8 cellular contexts compared by ENCODE assay signal in genomic region chr14:24006872-24007721, GRCh38. TPM values are rescaled to one million over a fixed set of nuclear protein-coding genes. Genes with fewer than 3 reads are reported as not detected.
DNase-seq lines count a peak whose midpoint lies in the region; ATAC-seq and TF ChIP-seq lines count a peak whose summit lies in the region.
"Not testable (repeated sequence)": the region's sequence is repeated elsewhere in the genome, so short reads cannot be mapped to it uniquely, and the experiment has no call there.

No MANE protein-coding gene starts in this region.

- not testable (repeated sequence) for H3K9me3 ChIP-seq in lower lobe of right lung

- H3K9me3 Mint-ChIP-seq in activated CD8-positive, alpha-beta T cell treated with anti-CD3 and anti-CD28 coated beads, Interleukin-2, amount 10 ng/mL, durations not matched to agents 7 days and 5 days (ENCODE audit: insufficient read depth); dendritic cell treated with granulocyte-macrophage colony-stimulating factor and Interleukin-4, amounts not matched to agents 40 ng/mL and 50 ng/mL, for 4 days: not testable (repeated sequence)

- H3K36me3 ChIP-seq in lower lobe of right lung: not testable (repeated sequence)

- H3K27me3 ChIP-seq in lower lobe of right lung (ENCODE audit: low read depth): not testable (repeated sequence)

- H3K27ac Mint-ChIP-seq in activated CD8-positive, alpha-beta T cell treated with anti-CD3 and anti-CD28 coated beads, Interleukin-2, amount 10 ng/mL, durations not matched to agents 7 days and 5 days: peak overlapping the region; percentile 73
- H3K27ac Mint-ChIP-seq in dendritic cell treated with granulocyte-macrophage colony-stimulating factor and Interleukin-4, amounts not matched to agents 40 ng/mL and 50 ng/mL, for 4 days: not testable (repeated sequence)

- POLR2A ChIA-PET in AG04449 (lab: Yijun Ruan, JAX): not testable (repeated sequence)
- POLR2A ChIA-PET in activated CD8-positive, alpha-beta T cell treated with anti-CD3 and anti-CD28 coated beads, Interleukin-2, amount 10 ng/mL, durations not matched to agents 7 days and 5 days (lab: Charles Lee): interaction anchor here (1.2 kb wide), 1 partner anchor 107 kb away, joined by 3 read pairs; the partner anchor contains the start of genes DCAF11 and NRL

- H3K27me3 Mint-ChIP-seq in activated CD8-positive, alpha-beta T cell treated with anti-CD3 and anti-CD28 coated beads, Interleukin-2, amount 10 ng/mL, durations not matched to agents 7 days and 5 days (ENCODE audit: low read depth); dendritic cell treated with granulocyte-macrophage colony-stimulating factor and Interleukin-4, amounts not matched to agents 40 ng/mL and 50 ng/mL, for 4 days: not testable (repeated sequence)

- not testable (repeated sequence) for H3K27ac ChIP-seq in lower lobe of right lung

- TF ChIP-seq CTCF in AG04449 (IDR thresholded peaks at IDR 0.05; ENCODE audit: insufficient read depth, low read length, missing control alignments); lower lobe of right lung (IDR thresholded peaks at IDR 0.05): not testable (repeated sequence)

- intact Hi-C loops in dendritic cell treated with granulocyte-macrophage colony-stimulating factor and Interleukin-4, amounts not matched to agents 40 ng/mL and 50 ng/mL, for 4 days (cut with micrococcal nuclease); lower lobe of right lung (cut with DNase I): not testable (repeated sequence)

- ATAC-seq in GM19324 (IDR thresholded peaks at IDR 0.05; ENCODE audit: low FRiP score, unreplicated experiment) (peak; percentile 86), HG03159 (IDR thresholded peaks at IDR 0.05; ENCODE audit: unreplicated experiment) (peak; percentile 68), lower lobe of right lung (peak; percentile 96 to 98)
- peak; percentile 96 for ATAC-seq in activated CD8-positive, alpha-beta T cell treated with anti-CD3 and anti-CD28 coated beads, Interleukin-2, amount 10 ng/mL, durations not matched to agents 7 days and 5 days

- peaks cover 14% of the 10 kb centered on the region for H3K36me3 Mint-ChIP-seq in activated CD8-positive, alpha-beta T cell treated with anti-CD3 and anti-CD28 coated beads, Interleukin-2, amount 10 ng/mL, durations not matched to agents 7 days and 5 days (ENCODE audit: low read depth)
- not testable (repeated sequence) for H3K36me3 Mint-ChIP-seq in dendritic cell treated with granulocyte-macrophage colony-stimulating factor and Interleukin-4, amounts not matched to agents 40 ng/mL and 50 ng/mL, for 4 days (ENCODE audit: low read depth)

- H3K4me1 ChIP-seq in lower lobe of right lung: not testable (repeated sequence)

- CTCF ChIA-PET in AG04449 (lab: Yijun Ruan, JAX): not testable (repeated sequence)
- CTCF ChIA-PET in activated CD8-positive, alpha-beta T cell treated with anti-CD3 and anti-CD28 coated beads, Interleukin-2, amount 10 ng/mL, durations not matched to agents 7 days and 5 days (lab: Charles Lee): interaction anchor here (2.0 to 2.6 kb wide), 2 partner anchors 83 to 102 kb away, joined by 7 to 8 read pairs; no protein-coding TSS in a partner anchor

- peak overlapping the region; percentile 73 for H3K4me3 Mint-ChIP-seq in activated CD8-positive, alpha-beta T cell treated with anti-CD3 and anti-CD28 coated beads, Interleukin-2, amount 10 ng/mL, durations not matched to agents 7 days and 5 days
- H3K4me3 Mint-ChIP-seq in dendritic cell treated with granulocyte-macrophage colony-stimulating factor and Interleukin-4, amounts not matched to agents 40 ng/mL and 50 ng/mL, for 4 days: peak overlapping the region; percentile 48

- not testable (repeated sequence) for DNase-seq in AG04449 (ENCODE audit: low read depth, low spot score)
- DNase-seq in NCI-H748 (lab: John Stamatoyannopoulos, UW; ENCODE audit: unreplicated experiment) (peak; percentile 72), lower lobe of right lung (peak; percentile 73)
- peak; percentile 71 for DNase-seq in activated CD8-positive, alpha-beta T cell treated with anti-CD3 and anti-CD28 coated beads, Interleukin-2, amount 10 ng/mL, durations not matched to agents 7 days and 5 days
- peak; percentile 68 to 82 for DNase-seq in stimulated activated CD4-positive, alpha-beta T cell treated with anti-CD3 and anti-CD28 coated beads, Interleukin-2, amount 100 ng/mL, for 24 hours

- H3K4me3 ChIP-seq in AG04449 (ENCODE audit: low read depth, low read length) (peak overlapping the region; percentile 49), lower lobe of right lung (peak overlapping the region; percentile 59)

- peaks cover 36% of the 10 kb centered on the region for H3K4me1 Mint-ChIP-seq in activated CD8-positive, alpha-beta T cell treated with anti-CD3 and anti-CD28 coated beads, Interleukin-2, amount 10 ng/mL, durations not matched to agents 7 days and 5 days (ENCODE audit: low read depth)
- H3K4me1 Mint-ChIP-seq in dendritic cell treated with granulocyte-macrophage colony-stimulating factor and Interleukin-4, amounts not matched to agents 40 ng/mL and 50 ng/mL, for 4 days (ENCODE audit: low read depth): peaks cover 35% of the 10 kb centered on the region

RNA-seq across cellular contexts. Expression of gene DHRS4L2, which starts 18.4 kb away (rescaled TPM):
- 10 to 100 TPM; 17.7 to 19.1 TPM for total RNA-seq in activated CD8-positive, alpha-beta T cell treated with anti-CD3 and anti-CD28 coated beads, Interleukin-2, amount 10 ng/mL, durations not matched to agents 7 days and 5 days
- total RNA-seq in lower lobe of right lung: 19.4 TPM

RNA-seq across cellular contexts. Expression of gene CARMIL3, which starts 44.7 kb away (rescaled TPM):
- under 1 TPM; 0.86 to 0.95 TPM for total RNA-seq in activated CD8-positive, alpha-beta T cell treated with anti-CD3 and anti-CD28 coated beads, Interleukin-2, amount 10 ng/mL, durations not matched to agents 7 days and 5 days
- 0.95 TPM for total RNA-seq in lower lobe of right lung

RNA-seq across cellular contexts. Expression of gene DHRS4, which starts 53.5 kb away (rescaled TPM):
- 10 to 100 TPM; 18.3 to 19.4 TPM for total RNA-seq in activated CD8-positive, alpha-beta T cell treated with anti-CD3 and anti-CD28 coated beads, Interleukin-2, amount 10 ng/mL, durations not matched to agents 7 days and 5 days
- total RNA-seq in lower lobe of right lung: 35.4 TPM
